Comparison of ENCODE assay signal across 23 cellular contexts in the genomic region with DNA sequence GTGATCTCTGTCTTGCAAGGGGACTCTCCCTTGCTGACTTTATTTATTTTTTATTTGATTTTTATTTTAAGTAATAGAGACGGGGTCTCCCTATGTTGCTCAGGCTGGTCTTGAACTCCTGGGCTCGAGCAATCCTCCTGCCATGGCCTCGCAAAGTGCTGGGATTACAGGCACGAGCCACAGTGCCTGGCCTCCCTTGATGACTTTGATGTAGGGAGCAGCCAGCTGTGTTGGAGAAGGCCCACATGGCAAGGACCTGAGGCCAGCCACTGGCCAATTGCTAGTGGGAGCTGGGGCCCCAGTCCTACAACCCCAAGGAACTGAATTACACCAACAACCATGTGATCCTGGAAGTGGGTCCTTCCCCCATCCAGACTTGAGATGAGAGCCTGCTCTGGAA.
"Had no signal": no experiment of that assay in that cellular context is flagged by ENCODE, and none has a peak within 500 bp of the region (broad histone marks: within the 10 kb centered on the region; RNA-seq: fewer than 3 reads in every experiment).

No MANE protein-coding gene starts in this region.

- H3K27ac Mint-ChIP-seq: naive thymus-derived CD8-positive, alpha-beta T cell; neural progenitor cell; stimulated activated naive B cell treated with anti-CD40 and anti-IgM and Interleukin-4, amounts not matched to agents 10 μg/mL and 1 μg/mL and 100 μg/mL, for 72 hours had no signal

- H3K4me1 ChIP-seq: neural progenitor cell, prostate gland had no signal

- H3K4me2 ChIP-seq: neural progenitor cell had no signal

- H2AFZ ChIP-seq: neural progenitor cell had no signal

- H3K27me3 ChIP-seq: testis had no signal

- ATAC-seq: heart right ventricle; left colon; lower lobe of right lung; naive thymus-derived CD8-positive, alpha-beta T cell; stimulated activated naive B cell treated with anti-CD40 and anti-IgM and Interleukin-4, amounts not matched to agents 10 μg/mL and 1 μg/mL and 100 μg/mL, for 72 hours had no signal

- H3K4me3 ChIP-seq: coronary artery, esophagus squamous epithelium, heart right ventricle, left ventricle myocardium inferior, lower lobe of right lung, neural progenitor cell, prostate gland, right atrium auricular region, sigmoid colon, stomach, testis, tibial artery, upper lobe of left lung had no signal

- DNase-seq: effector memory CD8-positive, alpha-beta T cell; erythroblast; esophagus squamous epithelium; foreskin melanocyte; glutamatergic neuron; heart right ventricle; hippocampal formation; islet precursor cell; kidney glomerular epithelial cell; left colon; left ventricle myocardium inferior; lower lobe of right lung; sigmoid colon; stimulated activated naive B cell treated with anti-CD40 and anti-IgM and Interleukin-4, amounts not matched to agents 10 μg/mL and 1 μg/mL and 100 μg/mL, for 72 hours; stomach; testis; tibial artery; upper lobe of left lung had no signal

- H3K36me3 Mint-ChIP-seq: neural progenitor cell; stimulated activated naive B cell treated with anti-CD40 and anti-IgM and Interleukin-4, amounts not matched to agents 10 μg/mL and 1 μg/mL and 100 μg/mL, for 72 hours had no signal

- H3K9me3 ChIP-seq: esophagus squamous epithelium, heart right ventricle, left ventricle myocardium inferior, lower lobe of right lung, prostate gland, right atrium auricular region, sigmoid colon, stomach, testis, tibial artery, upper lobe of left lung had no signal

- H3K27ac ChIP-seq: lower lobe of right lung, neural progenitor cell, prostate gland, testis, tibial artery had no signal

- H3K9ac ChIP-seq: neural progenitor cell had no signal

- H3K36me3 ChIP-seq: esophagus squamous epithelium, heart right ventricle, left ventricle myocardium inferior, lower lobe of right lung, neural progenitor cell, prostate gland, right atrium auricular region, sigmoid colon, stomach, tibial artery, upper lobe of left lung had no signal

- H3K9me3 Mint-ChIP-seq: effector memory CD8-positive, alpha-beta T cell; naive thymus-derived CD8-positive, alpha-beta T cell; neural progenitor cell; stimulated activated naive B cell treated with anti-CD40 and anti-IgM and Interleukin-4, amounts not matched to agents 10 μg/mL and 1 μg/mL and 100 μg/mL, for 72 hours had no signal

- H3K4me3 Mint-ChIP-seq: naive thymus-derived CD8-positive, alpha-beta T cell; neural progenitor cell; stimulated activated naive B cell treated with anti-CD40 and anti-IgM and Interleukin-4, amounts not matched to agents 10 μg/mL and 1 μg/mL and 100 μg/mL, for 72 hours had no signal
